12 cellular contexts compared by ENCODE assay signal in the genomic region with DNA sequence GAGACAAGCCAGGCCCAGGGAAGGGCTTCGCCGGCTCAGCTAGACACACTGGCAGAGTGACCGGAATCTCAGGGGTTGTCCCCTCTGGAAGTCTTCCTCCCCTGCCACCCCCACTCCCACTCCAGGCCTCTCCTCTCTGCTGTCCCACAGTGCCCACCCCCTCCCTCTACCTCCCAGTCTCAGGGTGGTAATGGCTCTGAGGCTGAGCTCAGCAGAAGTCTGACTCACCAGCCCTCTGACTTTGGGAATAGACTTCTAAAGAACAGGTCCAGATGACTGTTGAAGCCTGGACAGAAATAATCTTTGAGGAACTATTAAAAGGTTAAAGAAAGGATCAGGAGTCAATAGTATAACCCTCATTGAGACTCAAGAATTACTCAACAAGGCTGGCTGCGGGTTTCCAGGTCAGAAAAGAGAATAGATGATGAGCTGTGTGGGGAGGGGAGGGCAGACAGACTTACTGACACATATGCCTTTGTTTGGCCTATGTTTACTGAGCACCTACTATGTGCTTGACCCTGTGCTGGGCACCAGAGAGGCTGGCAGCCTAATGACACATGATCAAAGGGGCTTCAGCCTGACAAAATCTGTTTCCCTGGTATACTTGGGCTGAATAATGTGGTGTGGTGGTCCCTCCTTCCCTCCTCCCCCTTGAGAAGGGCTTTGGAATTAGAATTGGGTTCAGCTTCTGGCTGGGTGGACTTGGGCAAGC. TPM values are rescaled to one million over a fixed set of nuclear protein-coding genes. Genes with fewer than 3 reads are reported as not detected.
DNase-seq lines count a peak whose midpoint lies in the region; ATAC-seq and TF ChIP-seq lines count a peak whose summit lies in the region.
"Had no signal": no experiment of that assay in that cellular context is flagged by ENCODE, and none has a peak within 500 bp of the region (broad histone marks: within the 10 kb centered on the region; RNA-seq: fewer than 3 reads in every experiment).

No MANE protein-coding gene starts in this region.

- TF ChIP-seq CTCF in heart right ventricle (IDR thresholded peaks at IDR 0.05) = no peak
- no peak for TF ChIP-seq CTCF in thyroid gland (IDR thresholded peaks at IDR 0.05)

- WGBS in heart right ventricle, 2 donors = 81 to 92% methylated on average over 4 of the region's 4 CpGs
- 84 to 85% methylated on average over 4 of the region's 4 CpGs for WGBS in thyroid gland, 2 donors

- peaks cover 0 to 40% (median 17%) of the 10 kb centered on the region in 9 donors for H3K36me3 ChIP-seq in heart right ventricle
- H3K36me3 ChIP-seq in thyroid gland = peaks cover 11 to 22% of the 10 kb centered on the region in 2 donors

- H3K27me3 ChIP-seq in heart right ventricle = no peaks in the 10 kb centered on the region
- H3K27me3 ChIP-seq in thyroid gland = no peaks in the 10 kb centered on the region
- H3K27me3 ChIP-seq: sigmoid colon had no signal

- H3K9me3 ChIP-seq in heart right ventricle (no peaks in the 10 kb centered on the region), thyroid gland (no peaks in the 10 kb centered on the region)
- H3K9me3 ChIP-seq: sigmoid colon had no signal

- intact Hi-C loops in heart right ventricle (cut with DNase I) (no loop called here), Right ventricle myocardium superior (cut with DNase I) (no loop called here), thyroid gland (cut with DNase I) (no loop called here)

- peaks cover 30 to 68% (median 45%) of the 10 kb centered on the region in 9 donors for H3K4me1 ChIP-seq in heart right ventricle
- H3K4me1 ChIP-seq in thyroid gland = peaks cover 44 to 56% of the 10 kb centered on the region in 2 donors

- TF ChIP-seq POLR2A in thyroid gland (IDR thresholded peaks at IDR 0.05) = no peak

- DNase-seq in heart right ventricle (no peak), Right ventricle myocardium superior (no peak), amniotic epithelial cell (ENCODE audit: low read depth) (peak; percentile 52), kidney tubule cell (ENCODE audit: low spot score) (peak; percentile 55), thyroid gland (peak in 1 of 2 donors; percentile 33), NCI-H345 (lab: John Stamatoyannopoulos, UW) (no peak)
- DNase-seq: activated CD4-positive, alpha-beta T cell treated with anti-CD3 and anti-CD28 coated beads for 48 hours; activated naive CD4-positive, alpha-beta T cell treated with anti-CD3 and anti-CD28 coated beads, Interleukin-2, amount 10 ng/mL, durations not matched to agents 7 days and 5 days; sigmoid colon had no signal

- H3K27ac ChIP-seq in heart right ventricle = peak overlapping the region; percentile 72 to 97 (median 90)
- H3K27ac ChIP-seq in thyroid gland = peak overlapping the region; percentile 96 to 99 (median 99)

- no peak for ATAC-seq in heart right ventricle
- no peak for ATAC-seq in Right ventricle myocardium superior (ENCODE audit: poor library complexity)
- ATAC-seq in HG03521 (IDR thresholded peaks at IDR 0.05; ENCODE audit: unreplicated experiment) = no peak
- ATAC-seq in HG03139 (IDR thresholded peaks at IDR 0.05; ENCODE audit: unreplicated experiment) = no peak

- no peak overlapping the region for H3K4me3 ChIP-seq in heart right ventricle
- H3K4me3 ChIP-seq in thyroid gland (replicated peaks in 1 of 3) = no peak overlapping the region
- H3K4me3 ChIP-seq: sigmoid colon had no signal

RNA-seq across cellular contexts. Expression of a gene that starts 8.2 kb away (rescaled TPM):
- total RNA-seq in heart right ventricle = under 1 TPM in 6 of 10 donors, not detected in 4; 0.17 to 0.92 (median 0.37) TPM
- polyA plus RNA-seq in heart right ventricle = 1 to 10 TPM in 1 of 2 donors, under 1 TPM in 1; 0.20 to 1.5 TPM
- 0.46 TPM for total RNA-seq in Right ventricle myocardium superior
- 1 to 10 TPM in 2 of 4 donors, under 1 TPM in 2; 0.40 to 5.6 (median 1.3) TPM for total RNA-seq in thyroid gland
- total RNA-seq: kidney epithelial cell, sigmoid colon had no signal

RNA-seq across cellular contexts. Expression of a gene that starts 19.0 kb away (rescaled TPM):
- total RNA-seq in heart right ventricle (10 to 100 TPM; 35.0 to 47.9 (median 40.0) TPM), Right ventricle myocardium superior (31.1 TPM), thyroid gland (100 to 1,000 TPM; 180 to 355 (median 312) TPM)
- 10 to 100 TPM; 35.4 to 94.3 TPM for polyA plus RNA-seq in heart right ventricle

RNA-seq across cellular contexts. Expression of a gene that starts 49.4 kb away (rescaled TPM):
- 100 to 1,000 TPM; 139 to 336 (median 188) TPM for total RNA-seq in heart right ventricle
- 100 to 1,000 TPM; 268 to 332 TPM for polyA plus RNA-seq in heart right ventricle
- total RNA-seq in Right ventricle myocardium superior = 268 TPM
- total RNA-seq in thyroid gland = 100 to 1,000 TPM; 157 to 391 (median 227) TPM

Comparison
In these comparisons a context has a peak if more than half of its experiments do, and no peak if none do; other contexts are left out.
1. DNase-seq: peak in amniotic epithelial cell (single experiment) and kidney tubule cell (single experiment); none in heart right ventricle (0 of 2), Right ventricle myocardium superior (single experiment) and NCI-H345 (single experiment).